15 cellular contexts compared by ENCODE assay signal in genomic region chr22:42321908-42322561, GRCh38. TPM values are rescaled to one million over a fixed set of nuclear protein-coding genes. Genes with fewer than 3 reads are reported as not detected.
DNase-seq lines count a peak whose midpoint lies in the region; ATAC-seq, FAIRE-seq and TF ChIP-seq lines count a peak whose summit lies in the region.
"Had no signal": no experiment of that assay in that cellular context is flagged by ENCODE, and none has a peak within 500 bp of the region (broad histone marks: within the 10 kb centered on the region; RNA-seq: fewer than 3 reads in every experiment).

No MANE protein-coding gene starts in this region.

- H3K4me1 ChIP-seq in H1 (replicated peaks in 1 of 4; ENCODE audit: control insufficient read depth in 3 of 4, insufficient read depth in 4 of 4, low read length in 3 of 4): peaks cover 6 to 32% (median 17%) of the 10 kb centered on the region in 4 experiments
- H3K4me1 ChIP-seq in transverse colon: peaks cover 22 to 71% (median 60%) of the 10 kb centered on the region in 4 donors

- 82% methylated on average over 11 of the region's 11 CpGs; no CpG with 5 or more reads in 1 of the 2 experiments for WGBS in H1 (ENCODE audit: extremely low coverage in 1 of 2, insufficient coverage in 1 of 2, insufficient read length in 1 of 2, insufficient replicate concordance in 2 of 2, low coverage in 1 of 2, low lambda C conversion rate in 2 of 2, missing lambda C conversion rate in 1 of 2), 2 experiments
- 27 to 46% methylated on average over 6 to 11 of the region's 11 CpGs for WGBS in transverse colon (ENCODE audit: low coverage in 1 of 2), 2 donors

- H3K23me2 ChIP-seq in H1 (ENCODE audit: low read depth, low read length): peaks cover 6% of the 10 kb centered on the region; the same call in 1 of the 2 replicates

- intact Hi-C loops in activated CD4-positive, alpha-beta T cell treated with anti-CD3 and anti-CD28 coated beads for 36 hours (cut with DNase I, micrococcal nuclease): no loop called here
- intact Hi-C loops in transverse colon (cut with DNase I; ENCODE audit: low total_unique reads): no loop called here

- H4K8ac ChIP-seq in H1 (ENCODE audit: extremely low read depth, insufficient read depth, low read length): no peak overlapping the region; the same call in 1 of the 2 replicates

- TF ChIP-seq EP300 in H1 (IDR thresholded peaks at IDR 0.05; ENCODE audit: borderline replicate concordance in 1 of 2, low read depth in 2 of 2, low read length in 2 of 2): no peak
- TF ChIP-seq EP300 in transverse colon (IDR thresholded peaks at IDR 0.05; ENCODE audit: low read depth): no peak

- H3K27me3 ChIP-seq in H1 (replicated peaks in 1 of 4; ENCODE audit: control insufficient read depth in 3 of 4, extremely low read depth in 1 of 4, insufficient read depth in 3 of 4, low read length in 3 of 4) (no peaks in the 10 kb centered on the region), transverse colon (no peaks in the 10 kb centered on the region)
- H3K27me3 ChIP-seq: Peyer's patch had no signal

- peaks cover 3% of the 10 kb centered on the region for H3K36me3 Mint-ChIP-seq in activated CD4-positive, alpha-beta T cell treated with anti-CD3 and anti-CD28 coated beads, Interleukin-2, amount 10 ng/mL, durations not matched to agents 7 days and 5 days (ENCODE audit: low read depth)
- no peaks in the 10 kb centered on the region for H3K36me3 Mint-ChIP-seq in activated CD4-positive, alpha-beta T cell treated with anti-CD3 and anti-CD28 coated beads for 36 hours (ENCODE audit: low read depth)

- H4K5ac ChIP-seq in H1 (ENCODE audit: insufficient read length, low read depth, low read length): no peak overlapping the region

- peaks cover 39% of the 10 kb centered on the region for H3K4me1 Mint-ChIP-seq in activated CD4-positive, alpha-beta T cell treated with anti-CD3 and anti-CD28 coated beads, Interleukin-2, amount 10 ng/mL, durations not matched to agents 7 days and 5 days
- peaks cover 32% of the 10 kb centered on the region for H3K4me1 Mint-ChIP-seq in activated CD4-positive, alpha-beta T cell treated with anti-CD3 and anti-CD28 coated beads for 36 hours

- H2BK20ac ChIP-seq in H1 (ENCODE audit: low read length): no peak overlapping the region

- FAIRE-seq in H1 (lab: Jason Lieb, UNC): no peak

- no peaks in the 10 kb centered on the region for H3K27me3 Mint-ChIP-seq in activated CD4-positive, alpha-beta T cell treated with anti-CD3 and anti-CD28 coated beads, Interleukin-2, amount 10 ng/mL, durations not matched to agents 7 days and 5 days
- no peaks in the 10 kb centered on the region for H3K27me3 Mint-ChIP-seq in activated CD4-positive, alpha-beta T cell treated with anti-CD3 and anti-CD28 coated beads for 36 hours

- no peak overlapping the region for H3K4ac ChIP-seq in H1 (replicated peaks; ENCODE audit: insufficient read length, low read depth, low read length)

- H3K27ac ChIP-seq in H1 (ENCODE audit: low read depth, low read length): no peak overlapping the region
- H3K27ac ChIP-seq in transverse colon: peak overlapping the region; percentile 21 to 81 (median 54)
- H3K27ac ChIP-seq: Peyer's patch had no signal

- no peak overlapping the region for H2BK120ac ChIP-seq in H1 (replicated peaks; ENCODE audit: low read depth, low read length)

- no peak overlapping the region for H3K4me3 ChIP-seq in H1 (ENCODE audit: extremely low read depth in 1 of 4, insufficient read depth in 2 of 4, low read depth in 3 of 4, low read length in 4 of 4)
- H3K4me3 ChIP-seq in transverse colon: no peak overlapping the region
- H3K4me3 ChIP-seq: Peyer's patch, smooth muscle cell had no signal

- no peak overlapping the region for H3K14ac ChIP-seq in H1 (ENCODE audit: insufficient read length)

- H2BK5ac ChIP-seq in H1 (ENCODE audit: low read depth, low read length): 0 out of 2 replicates have a peak overlapping the region, but pooled peaks have one; percentile 4

- H3K27ac Mint-ChIP-seq in activated CD4-positive, alpha-beta T cell treated with anti-CD3 and anti-CD28 coated beads, Interleukin-2, amount 10 ng/mL, durations not matched to agents 7 days and 5 days: peak overlapping the region; percentile 27
- H3K27ac Mint-ChIP-seq in activated CD4-positive, alpha-beta T cell treated with anti-CD3 and anti-CD28 coated beads for 36 hours: no peak overlapping the region

- H3K36me3 ChIP-seq in H1 (ENCODE audit: control insufficient read depth in 2 of 4, insufficient read depth in 4 of 4, low read length in 3 of 4) (no peaks in the 10 kb centered on the region), transverse colon (no peaks in the 10 kb centered on the region)
- H3K36me3 ChIP-seq: Peyer's patch had no signal

- peaks cover 2 to 15% of the 10 kb centered on the region in 2 experiments for H4K20me1 ChIP-seq in H1 (replicated peaks in 1 of 2; ENCODE audit: control insufficient read depth in 1 of 2, insufficient read depth in 2 of 2, low read length in 2 of 2)

- no peak overlapping the region for H2AK5ac ChIP-seq in H1 (ENCODE audit: low read depth, low read length)

- H2AFZ ChIP-seq in H1 (ENCODE audit: low read length): no peak overlapping the region

- H2BK15ac ChIP-seq in H1 (ENCODE audit: low read length): no peak overlapping the region

- peaks cover 5% of the 10 kb centered on the region for H3K9me3 Mint-ChIP-seq in activated CD4-positive, alpha-beta T cell treated with anti-CD3 and anti-CD28 coated beads, Interleukin-2, amount 10 ng/mL, durations not matched to agents 7 days and 5 days
- no peaks in the 10 kb centered on the region for H3K9me3 Mint-ChIP-seq in activated CD4-positive, alpha-beta T cell treated with anti-CD3 and anti-CD28 coated beads for 36 hours (ENCODE audit: low read depth)
- H3K9me3 Mint-ChIP-seq: nephron had no signal

- no peak overlapping the region for H2BK12ac ChIP-seq in H1 (ENCODE audit: low read depth, low read length)

- peaks cover under 1% of the 10 kb centered on the region; the same call in 1 of the 2 replicates for H3K79me1 ChIP-seq in H1 (ENCODE audit: low read depth, low read length)

- POLR2A ChIA-PET in activated CD4-positive, alpha-beta T cell treated with anti-CD3 and anti-CD28 coated beads, Interleukin-2, amount 10 ng/mL, durations not matched to agents 7 days and 5 days (lab: Charles Lee): no interaction called here
- POLR2A ChIA-PET in activated CD4-positive, alpha-beta T cell treated with anti-CD3 and anti-CD28 coated beads for 36 hours (lab: Charles Lee): no interaction called here
- POLR2A ChIA-PET in H1 (lab: Charles Lee; ENCODE audit: partially characterized antibody): interaction anchor here (0.9 to 1.3 kb wide), 4 partner anchors 10 to 54 kb away, joined by 3 read pairs; no protein-coding TSS in a partner anchor

- H3K9me3 ChIP-seq in H1 (ENCODE audit: insufficient read depth in 2 of 2, low read depth in 1 of 2, low read length in 1 of 2) (no peaks in the 10 kb centered on the region), transverse colon (no peaks in the 10 kb centered on the region)
- H3K9me3 ChIP-seq: Peyer's patch had no signal

- no peak overlapping the region for H4K91ac ChIP-seq in H1 (replicated peaks; ENCODE audit: insufficient read length, low read length)

- H3K18ac ChIP-seq in H1 (ENCODE audit: extremely low read depth, low read length): no peak overlapping the region

- TF ChIP-seq POLR2A in H1 (IDR thresholded peaks at IDR 0.05; ENCODE audit: control extremely low read depth in 1 of 2, low read depth in 2 of 2, low read length in 2 of 2) (no peak), transverse colon (IDR thresholded peaks at IDR 0.05) (no peak)

- peak overlapping the region in 1 of 4 experiments; percentile 32; a peak in 1 of 7 replicates for H3K9ac ChIP-seq in H1 (replicated peaks in 1 of 4; ENCODE audit: extremely low read depth in 1 of 4, low read depth in 3 of 4, low read length in 3 of 4)

- DNase-seq in activated CD4-positive, alpha-beta T cell treated with anti-CD3 and anti-CD28 coated beads, Interleukin-2, amount 10 ng/mL, durations not matched to agents 7 days and 5 days: no peak
- no peak for DNase-seq in activated CD4-positive, alpha-beta T cell treated with anti-CD3 and anti-CD28 coated beads for 36 hours
- DNase-seq in NCI-H2171 treated with DMSO at 0.1 percent for 48 hours (lab: John Stamatoyannopoulos, UW) (peak; percentile 98), H1 (ENCODE audit: low read depth in 1 of 2, low spot score in 2 of 2) (no peak), transverse colon (peak; percentile 27), T-helper 1 cell (no peak)
- DNase-seq: activated T-cell treated with anti-CD3 and anti-CD28 coated beads, Interleukin-2, amount 50 U/mL, for 1 hour; aorta; MV-4-11; Peyer's patch; trophoblast cell had no signal

- H3K56ac ChIP-seq in H1 (replicated peaks; ENCODE audit: insufficient read length, low read depth, low read length): no peak overlapping the region

- in situ Hi-C loops in transverse colon (cut with MboI; ENCODE audit: low pct_ligation_motif_present in 1 of 4, low pct_unique_long_range_greater_than_20kb in 1 of 4, low sequenced_read_pairs in 3 of 4): no loop called here

- no peak for TF ChIP-seq RAD21 in H1 (IDR thresholded peaks at IDR 0.05 in 1 of 2, conservative IDR thresholded peaks at IDR 0.05 in 1 of 2; ENCODE audit: low read depth in 2 of 2, low read length in 2 of 2)

- no peak overlapping the region for H3K4me2 ChIP-seq in H1 (ENCODE audit: insufficient read depth in 1 of 2, low read depth in 2 of 2, low read length in 2 of 2)
- H3K4me2 ChIP-seq: smooth muscle cell had no signal

- no peak overlapping the region for H3K4me3 Mint-ChIP-seq in activated CD4-positive, alpha-beta T cell treated with anti-CD3 and anti-CD28 coated beads, Interleukin-2, amount 10 ng/mL, durations not matched to agents 7 days and 5 days
- H3K4me3 Mint-ChIP-seq in activated CD4-positive, alpha-beta T cell treated with anti-CD3 and anti-CD28 coated beads for 36 hours: no peak overlapping the region
- H3K4me3 Mint-ChIP-seq: nephron had no signal

- H3K79me2 ChIP-seq in H1 (ENCODE audit: control insufficient read depth in 1 of 2, insufficient read depth in 2 of 2, low read length in 2 of 2): no peaks in the 10 kb centered on the region

- TF ChIP-seq CTCF in H1 (IDR thresholded peaks at IDR 0.05; ENCODE audit: control extremely low read depth in 1 of 3, insufficient read depth in 1 of 3, low read depth in 1 of 3, low read length in 3 of 3) (no peak), transverse colon (IDR thresholded peaks at IDR 0.05) (no peak)

- H3K23ac ChIP-seq in H1 (ENCODE audit: insufficient read length): no peak overlapping the region

- CTCF ChIA-PET in activated CD4-positive, alpha-beta T cell treated with anti-CD3 and anti-CD28 coated beads, Interleukin-2, amount 10 ng/mL, durations not matched to agents 7 days and 5 days (lab: Charles Lee): no interaction called here
- CTCF ChIA-PET in activated CD4-positive, alpha-beta T cell treated with anti-CD3 and anti-CD28 coated beads for 36 hours (lab: Charles Lee): no interaction called here
- CTCF ChIA-PET in H1 (lab: Charles Lee; ENCODE audit: partially characterized antibody): interaction anchor here (0.7 to 3.4 kb wide), 4 partner anchors 9 to 153 kb away, joined by 3 to 16 read pairs (median 4); no protein-coding TSS in a partner anchor

- no peak for ATAC-seq in activated CD4-positive, alpha-beta T cell treated with anti-CD3 and anti-CD28 coated beads for 36 hours
- ATAC-seq in HG03139 (IDR thresholded peaks at IDR 0.05; ENCODE audit: unreplicated experiment) (no peak), GM21528 (IDR thresholded peaks at IDR 0.05; ENCODE audit: low FRiP score, unreplicated experiment) (no peak)

RNA-seq across cellular contexts. Expression of gene TCF20, which starts 51.6 kb away (rescaled TPM):
- 10 to 100 TPM; 82.1 to 87.1 TPM for total RNA-seq in activated CD4-positive, alpha-beta T cell treated with anti-CD3 and anti-CD28 coated beads, Interleukin-2, amount 10 ng/mL, durations not matched to agents 7 days and 5 days
- 10 to 100 TPM; 64.1 to 68.3 TPM for total RNA-seq in activated CD4-positive, alpha-beta T cell treated with anti-CD3 and anti-CD28 coated beads for 36 hours
- total RNA-seq in H1 (2021; fragmentation: NEBNext Ultra II Directional; extraction: Animal tissue kit (Norgen Biotek cat#: 25700)): 79.8 and 80.4 TPM in 2 replicates
- 22.0 and 23.3 TPM in 2 replicates for polyA plus RNA-seq in H1 (2011; rRNA removed)
- polyA plus RNA-seq in H1 (2011; cell fraction: cytosol; rRNA removed): 30.3 TPM
- polyA plus RNA-seq in H1 (2011; cell fraction: nucleus; rRNA removed): 38.0 TPM
- 32.2 to 35.2 TPM (median 33.5 TPM) in 4 replicates for polyA plus RNA-seq in H1 (2012, experiment 1 of 2)
- polyA plus RNA-seq in H1 (2012, experiment 2 of 2): 6.0 TPM
- polyA plus RNA-seq in H1 (2013, experiment 1 of 2): 23.5 TPM
- polyA plus RNA-seq in H1 (2013, experiment 2 of 2): 22.7 TPM
- polyA minus RNA-seq in H1 (2011; rRNA and poly(A)+ RNA removed): 101 TPM in 2 replicates
- polyA minus RNA-seq in H1 (2011; cell fraction: cytosol; rRNA and poly(A)+ RNA removed): 35.6 TPM
- 74.0 TPM for polyA minus RNA-seq in H1 (2011; cell fraction: nucleus; rRNA and poly(A)+ RNA removed)
- total RNA-seq in transverse colon: 10 to 100 TPM; 30.3 to 43.7 (median 42.3) TPM

Comparison
In these comparisons a context has a peak if more than half of its experiments do, and no peak if none do; other contexts are left out.
1. DNase-seq: peak in NCI-H2171 treated with DMSO at 0.1 percent for 48 hours (single experiment) and transverse colon (single experiment); none in activated CD4-positive, alpha-beta T cell treated with anti-CD3 and anti-CD28 coated beads, Interleukin-2, amount 10 ng/mL, durations not matched to agents 7 days and 5 days (single experiment), activated CD4-positive, alpha-beta T cell treated with anti-CD3 and anti-CD28 coated beads for 36 hours (single experiment), H1 (0 of 2) and T-helper 1 cell (0 of 5).